ENCODE assay signal across 8 cellular contexts in the genomic region with DNA sequence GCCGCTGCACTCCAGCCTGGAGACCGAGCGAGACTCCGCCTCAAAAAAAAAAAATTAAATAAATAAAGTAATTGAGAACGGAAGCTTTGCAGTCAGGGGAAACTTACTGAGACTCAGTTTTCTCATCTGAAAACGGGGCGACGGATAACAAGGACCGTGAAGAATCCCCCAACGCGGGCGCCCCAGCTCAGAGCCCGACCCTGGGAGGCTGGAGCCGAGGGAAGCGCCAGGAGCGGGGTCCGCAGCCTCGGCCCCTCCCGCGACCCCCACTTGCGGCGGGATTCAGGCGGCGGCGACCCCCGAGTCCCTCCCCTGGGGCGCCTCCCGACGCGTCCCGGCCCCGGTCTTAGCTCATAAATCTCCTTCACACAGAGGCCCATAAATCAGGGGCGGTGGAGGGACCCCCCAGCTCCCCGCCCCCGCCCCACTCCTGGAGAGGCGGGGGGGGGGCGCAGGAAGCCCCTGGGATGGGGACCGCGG. TPM values are rescaled to one million over a fixed set of nuclear protein-coding genes. Genes with fewer than 3 reads are reported as not detected.
A peak's percentile ranks its signal among the peaks of the same experiment; 100 is the strongest.
DNase-seq lines count a peak whose midpoint lies in the region; ATAC-seq and TF ChIP-seq lines count a peak whose summit lies in the region.

No MANE protein-coding gene starts in this region.

- 1 to 2% methylated on average over 32 to 37 of the region's 39 CpGs for WGBS in lower leg skin, 2 donors

- H3K27me3 Mint-ChIP-seq in natural killer cell (ENCODE audit: low read depth in 2 of 2): peaks cover 0 to 3% of the 10 kb centered on the region in 2 donors
- H3K27me3 Mint-ChIP-seq in natural killer cell treated with Interleukin-12 subunit alpha and Interleukin-12 subunit beta and Interleukin-15 and Interleukin-18, amount 100 ng/mL, for 72 hours: no peaks in the 10 kb centered on the region
- peaks cover 60% of the 10 kb centered on the region for H3K27me3 Mint-ChIP-seq in brain

- no peak for TF ChIP-seq POLR2A in lower leg skin (IDR thresholded peaks at IDR 0.05)
- no peak for TF ChIP-seq POLR2A in vagina (IDR thresholded peaks at IDR 0.05)

- peak in 1 of 3 donors; percentile 22 for ATAC-seq in natural killer cell
- ATAC-seq in natural killer cell treated with Interleukin-12 subunit alpha and Interleukin-12 subunit beta and Interleukin-15 and Interleukin-18, amount 100 ng/mL, for 72 hours: no peak
- no peak for ATAC-seq in GM21390 (IDR thresholded peaks at IDR 0.05; ENCODE audit: unreplicated experiment)

- H3K9me3 Mint-ChIP-seq in natural killer cell (no peaks in the 10 kb centered on the region), brain (peaks cover 0 to 5% (median 0%) of the 10 kb centered on the region in 5 experiments)
- H3K9me3 Mint-ChIP-seq in natural killer cell treated with Interleukin-12 subunit alpha and Interleukin-12 subunit beta and Interleukin-15 and Interleukin-18, amount 100 ng/mL, for 72 hours: no peaks in the 10 kb centered on the region

- no peaks in the 10 kb centered on the region for H3K27me3 ChIP-seq in vagina

- H3K9me3 ChIP-seq in vagina: no peaks in the 10 kb centered on the region

- H3K4me3 ChIP-seq in lower leg skin (ENCODE audit: low read depth, poor library complexity, severe bottlenecking) (peak overlapping the region; percentile 10), vagina (peak overlapping the region; percentile 50 to 52)

- peak overlapping the region; percentile 39 for H3K27ac ChIP-seq in vagina

- intact Hi-C loops in natural killer cell (cut with micrococcal nuclease): loop anchor here (1.0 to 10.0 kb wide), 2 partner anchors 72 to 135 kb away; no protein-coding TSS in a partner anchor
- intact Hi-C loops in lower leg skin (cut with DNase I; ENCODE audit: low total_unique reads): loop anchor here (5.0 kb wide), 1 partner anchor 72 kb away; no protein-coding TSS in a partner anchor
- intact Hi-C loops in vagina (cut with DNase I): loop anchor here (5.0 to 10.0 kb wide), 2 partner anchors 72 to 195 kb away; a partner anchor contains a TSS

- no peak overlapping the region for H3K27ac Mint-ChIP-seq in natural killer cell
- no peak overlapping the region for H3K27ac Mint-ChIP-seq in natural killer cell treated with Interleukin-12 subunit alpha and Interleukin-12 subunit beta and Interleukin-15 and Interleukin-18, amount 100 ng/mL, for 72 hours
- no peak overlapping the region for H3K27ac Mint-ChIP-seq in brain

- no peak for TF ChIP-seq CTCF in natural killer cell (IDR thresholded peaks at IDR 0.05)
- TF ChIP-seq CTCF in brain (conservative IDR thresholded peaks at IDR 0.05): no peak
- no peak for TF ChIP-seq CTCF in lower leg skin (IDR thresholded peaks at IDR 0.05)
- TF ChIP-seq CTCF in vagina (IDR thresholded peaks at IDR 0.05): no peak

- no peak for DNase-seq in natural killer cell
- no peak for DNase-seq in natural killer cell treated with Interleukin-12 subunit alpha and Interleukin-12 subunit beta and Interleukin-15 and Interleukin-18, amount 100 ng/mL, for 72 hours (ENCODE audit: low spot score)
- no peak for DNase-seq in lower leg skin (ENCODE audit: low spot score in 2 of 2)
- no peak for DNase-seq in vagina (ENCODE audit: extremely low spot score in 2 of 2)
- DNase-seq in NCI-H1048 (lab: John Stamatoyannopoulos, UW): no peak
- no peak for DNase-seq in CD1c-positive myeloid dendritic cell (ENCODE audit: extremely low spot score)

- H3K4me1 Mint-ChIP-seq in natural killer cell (peaks cover 26 to 29% of the 10 kb centered on the region in 2 donors), brain (peaks cover 5% of the 10 kb centered on the region)
- peaks cover 16 to 29% of the 10 kb centered on the region in 2 donors for H3K4me1 Mint-ChIP-seq in natural killer cell treated with Interleukin-12 subunit alpha and Interleukin-12 subunit beta and Interleukin-15 and Interleukin-18, amount 100 ng/mL, for 72 hours (ENCODE audit: low read depth in 2 of 2)

- H3K4me3 Mint-ChIP-seq in natural killer cell (peak overlapping the region; percentile 81), brain (peak overlapping the region in 4 of 5 experiments; percentile 89 to 91 (median 91))
- no peak overlapping the region for H3K4me3 Mint-ChIP-seq in natural killer cell treated with Interleukin-12 subunit alpha and Interleukin-12 subunit beta and Interleukin-15 and Interleukin-18, amount 100 ng/mL, for 72 hours

- peaks cover 13% of the 10 kb centered on the region for H3K4me1 ChIP-seq in vagina

- H3K36me3 Mint-ChIP-seq in natural killer cell: no peaks in the 10 kb centered on the region
- H3K36me3 Mint-ChIP-seq in natural killer cell treated with Interleukin-12 subunit alpha and Interleukin-12 subunit beta and Interleukin-15 and Interleukin-18, amount 100 ng/mL, for 72 hours: no peaks in the 10 kb centered on the region
- H3K36me3 Mint-ChIP-seq in brain: no peaks in the 10 kb centered on the region

- H3K36me3 ChIP-seq in vagina: no peaks in the 10 kb centered on the region

RNA-seq across cellular contexts. Expression of a gene that starts 10.3 kb away (rescaled TPM):
- not detected for total RNA-seq in natural killer cell
- not detected for total RNA-seq in natural killer cell treated with Interleukin-12 subunit alpha and Interleukin-12 subunit beta and Interleukin-15 and Interleukin-18, amount 100 ng/mL, for 72 hours
- not detected for polyA plus RNA-seq in brain (ENCODE audit: insufficient read depth, low read depth, low replicate concordance)
- not detected for total RNA-seq in lower leg skin
- total RNA-seq in vagina: not detected

RNA-seq across cellular contexts. Expression of a gene that starts 19.5 kb away (rescaled TPM):
- total RNA-seq in natural killer cell (under 1 TPM; 0.07 to 0.45 (median 0.43) TPM), lower leg skin (1 to 10 TPM in 3 of 4 donors, under 1 TPM in 1; 0.78 to 5.4 (median 3.2) TPM), vagina (9.8 TPM)
- not detected for total RNA-seq in natural killer cell treated with Interleukin-12 subunit alpha and Interleukin-12 subunit beta and Interleukin-15 and Interleukin-18, amount 100 ng/mL, for 72 hours
- 0.08 TPM for polyA plus RNA-seq in brain (ENCODE audit: insufficient read depth, low read depth, low replicate concordance)
